8 cellular contexts compared by ENCODE assay signal in genomic region chr5:17216974-17217325, GRCh38. TPM values are rescaled to one million over a fixed set of nuclear protein-coding genes. Genes with fewer than 3 reads are reported as not detected.
DNase-seq lines count a peak whose midpoint lies in the region; ATAC-seq and TF ChIP-seq lines count a peak whose summit lies in the region.

No MANE protein-coding gene starts in this region.

- DNase-seq in D341Med (ENCODE audit: low spot score) (peak; percentile 56), MG63 (peak; percentile 86), mammary epithelial cell (no peak), lower lobe of right lung (peak; percentile 56), upper lobe of right lung (peak; percentile 69), LoVo (ENCODE audit: low spot score) (no peak), HT-29 (ENCODE audit: low spot score) (no peak)

- peaks cover 33% of the 10 kb centered on the region for H3K36me3 ChIP-seq in MG63
- no peaks in the 10 kb centered on the region for H3K36me3 ChIP-seq in mammary epithelial cell (ENCODE audit: insufficient read depth, low read length)
- no peaks in the 10 kb centered on the region for H3K36me3 ChIP-seq in lower lobe of right lung
- H3K36me3 ChIP-seq in upper lobe of right lung: no peaks in the 10 kb centered on the region

- H3K9me3 ChIP-seq in MG63: no peaks in the 10 kb centered on the region
- H3K9me3 ChIP-seq in mammary epithelial cell (replicated peaks; ENCODE audit: insufficient read depth, low read length): no peaks in the 10 kb centered on the region
- no peaks in the 10 kb centered on the region for H3K9me3 ChIP-seq in lower lobe of right lung
- no peaks in the 10 kb centered on the region for H3K9me3 ChIP-seq in upper lobe of right lung

- BruUV-seq in mammary epithelial cell (replicated peaks; lab: Mats Ljungman, UMichigan): no TSS peak

- H4K20me1 ChIP-seq in mammary epithelial cell (ENCODE audit: insufficient read depth, low read length): no peaks in the 10 kb centered on the region

- CTCF ChIA-PET in mammary epithelial cell (lab: Charles Lee; ENCODE audit: low non-redundant PET): no interaction called here

- H3K4me2 ChIP-seq in mammary epithelial cell (ENCODE audit: insufficient read depth, low read depth, low read length): peak overlapping the region; percentile 94

- WGBS in mammary epithelial cell (ENCODE audit: low coverage, missing lambda C conversion rate): no CpG with 5 or more reads among the region's 14 CpGs

- peak overlapping the region; percentile 41 for H3K4me3 ChIP-seq in MG63
- peak overlapping the region; percentile 9 to 67 (median 30) for H3K4me3 ChIP-seq in mammary epithelial cell (replicated peaks in 1 of 3; ENCODE audit: insufficient read depth in 1 of 3, low read depth in 2 of 3, low read length in 3 of 3)
- H3K4me3 ChIP-seq in lower lobe of right lung: peak overlapping the region; percentile 66
- peak overlapping the region; percentile 60 for H3K4me3 ChIP-seq in upper lobe of right lung

- in situ Hi-C loops in mammary epithelial cell (cut with MboI; ENCODE audit: low sequenced_read_pairs in 2 of 2): loop anchor here (10.0 to 25.0 kb wide), 4 partner anchors 820 to 1078 kb away; no protein-coding TSS in a partner anchor

- peaks cover 43% of the 10 kb centered on the region for H3K79me2 ChIP-seq in mammary epithelial cell (ENCODE audit: insufficient read depth, low read length)

- no peak overlapping the region for H3K27ac ChIP-seq in mammary epithelial cell (ENCODE audit: insufficient read depth, low read depth, low read length)
- H3K27ac ChIP-seq in lower lobe of right lung: peak overlapping the region; percentile 32
- H3K27ac ChIP-seq in upper lobe of right lung: no peak overlapping the region

- dilution Hi-C loops in mammary epithelial cell (cut with HindIII; ENCODE audit: low sequenced_read_pairs): loop anchor here (25.0 kb wide), 1 partner anchor 1070 kb away; no protein-coding TSS in a partner anchor

- ATAC-seq in lower lobe of right lung (peak; percentile 32 to 44), upper lobe of right lung (peak; percentile 19), HG02571 (IDR thresholded peaks at IDR 0.05; ENCODE audit: unreplicated experiment) (no peak)

- TF ChIP-seq CTCF in mammary epithelial cell (conservative IDR thresholded peaks at IDR 0.05 in 1 of 2, IDR thresholded peaks at IDR 0.05 in 1 of 2; ENCODE audit: extremely low read depth in 1 of 2, insufficient read depth in 1 of 2, low read depth in 1 of 2, low read length in 2 of 2) (no peak), lower lobe of right lung (IDR thresholded peaks at IDR 0.05) (no peak), upper lobe of right lung (IDR thresholded peaks at IDR 0.05) (no peak)

- H3K9ac ChIP-seq in mammary epithelial cell (ENCODE audit: insufficient read depth, low read length): no peak overlapping the region

- H3K4me1 ChIP-seq in mammary epithelial cell (ENCODE audit: insufficient read depth, low read length): peaks cover 17% of the 10 kb centered on the region
- H3K4me1 ChIP-seq in lower lobe of right lung: peaks cover 16% of the 10 kb centered on the region
- peaks cover 9% of the 10 kb centered on the region for H3K4me1 ChIP-seq in upper lobe of right lung

- peak overlapping the region; percentile 86 for H2AFZ ChIP-seq in mammary epithelial cell (ENCODE audit: low read depth, low read length)

- H3K27me3 ChIP-seq in MG63 (no peaks in the 10 kb centered on the region), mammary epithelial cell (ENCODE audit: insufficient read depth, low read length) (no peaks in the 10 kb centered on the region), lower lobe of right lung (ENCODE audit: low read depth) (peaks cover 16% of the 10 kb centered on the region), upper lobe of right lung (no peaks in the 10 kb centered on the region)

- intact Hi-C loops in mammary epithelial cell (cut with micrococcal nuclease) (loop anchor here (1.0 to 10.0 kb wide), 10 partner anchors 190 to 1098 kb away; no protein-coding TSS in a partner anchor), lower lobe of right lung (cut with DNase I) (loop anchor here (10.0 kb wide), 1 partner anchor 1088 kb away; no protein-coding TSS in a partner anchor), upper lobe of right lung (cut with DNase I) (loop anchor here (10.0 kb wide), 1 partner anchor 1068 kb away; no protein-coding TSS in a partner anchor)

RNA-seq across cellular contexts. Expression of gene BASP1, which starts 0.5 kb away (rescaled TPM):
- total RNA-seq in MG63 (2014; rRNA removed; shearing (Covaris generic); ENCODE audit: low replicate concordance): 543 and 644 TPM in 2 replicates
- total RNA-seq in mammary epithelial cell: 10 to 100 TPM; 27.0 to 76.6 TPM
- 60.4 TPM for polyA plus RNA-seq in mammary epithelial cell
- polyA minus RNA-seq in mammary epithelial cell: 15.7 TPM
- 25.8 TPM for total RNA-seq in lower lobe of right lung
- total RNA-seq in upper lobe of right lung: 31.1 TPM
- not detected in 2 replicates for total RNA-seq in HT-29 (2014; rRNA removed; shearing (Covaris generic))

Comparison
In these comparisons a context has a peak if more than half of its experiments do, and no peak if none do; other contexts are left out.
1. DNase-seq: peak in D341Med (single experiment), MG63 (single experiment), lower lobe of right lung (single experiment) and upper lobe of right lung (single experiment); none in mammary epithelial cell (single experiment), LoVo (single experiment) and HT-29 (single experiment).
2. RNA of gene BASP1, which starts 0.5 kb away (total RNA-seq): 543 to 644 TPM in MG63, 27.0 to 76.6 TPM in mammary epithelial cell, 31.1 TPM in upper lobe of right lung (single experiment) and 25.8 TPM in lower lobe of right lung (single experiment); not detected in HT-29; every median in the first group is over 10 times any median in the second.
3. Peak in every context shown above with its lines, with median percentiles within 50 percentile points of each other: H3K4me3 ChIP-seq.